In genomic region chr7:140537750-140538482, GRCh38 we compare ENCODE assay signal across 17 cellular contexts. TPM values are rescaled to one million over a fixed set of nuclear protein-coding genes. Genes with fewer than 3 reads are reported as not detected.
DNase-seq lines count a peak whose midpoint lies in the region; ATAC-seq and TF ChIP-seq lines count a peak whose summit lies in the region.
"Had no signal": no experiment of that assay in that cellular context is flagged by ENCODE, and none has a peak within 500 bp of the region (broad histone marks: within the 10 kb centered on the region; RNA-seq: fewer than 3 reads in every experiment).

No MANE protein-coding gene starts in this region.

- CTCF ChIA-PET in activated B cell treated with CpG ODN at 0.5 μM for 24 hours (lab: Charles Lee) = no interaction called here

- WGBS in thyroid gland, 2 donors = 76 to 85% methylated on average over 12 of the region's 12 CpGs

- peak overlapping the region; percentile 41 for H3K27ac Mint-ChIP-seq in activated B cell treated with CpG ODN at 0.5 μM for 24 hours
- H3K27ac Mint-ChIP-seq in memory B cell = peak overlapping the region; percentile 92
- H3K27ac Mint-ChIP-seq: activated naive CD4-positive, alpha-beta T cell treated with anti-CD3 and anti-CD28 coated beads, Interleukin-2, amount 50 U/mL, for 24 hours had no signal

- ATAC-seq in Right ventricle myocardium superior (ENCODE audit: poor library complexity) = no peak
- no peak for ATAC-seq in Right ventricle myocardium inferior
- ATAC-seq in activated B cell treated with CpG ODN at 0.5 μM for 24 hours (ENCODE audit: low read depth) = peak; percentile 65
- peak; percentile 86 for ATAC-seq in memory B cell (ENCODE audit: low read depth)
- no peak for ATAC-seq in upper lobe of right lung
- ATAC-seq in GM21447 (IDR thresholded peaks at IDR 0.05; ENCODE audit: unreplicated experiment) = no peak
- ATAC-seq: body of pancreas, left lobe of liver had no signal

- H3K9me3 ChIP-seq in upper lobe of right lung = no peaks in the 10 kb centered on the region
- no peaks in the 10 kb centered on the region for H3K9me3 ChIP-seq in thyroid gland
- H3K9me3 ChIP-seq: body of pancreas, tibial nerve had no signal

- H3K4me3 ChIP-seq in upper lobe of right lung (no peak overlapping the region), thyroid gland (replicated peaks in 1 of 3) (no peak overlapping the region)
- H3K4me3 ChIP-seq: body of pancreas, coronary artery, tibial nerve had no signal

- H3K9me3 Mint-ChIP-seq in activated B cell treated with CpG ODN at 0.5 μM for 24 hours = no peaks in the 10 kb centered on the region
- no peaks in the 10 kb centered on the region for H3K9me3 Mint-ChIP-seq in memory B cell
- H3K9me3 Mint-ChIP-seq: activated naive CD4-positive, alpha-beta T cell treated with anti-CD3 and anti-CD28 coated beads, Interleukin-2, amount 50 U/mL, for 24 hours had no signal

- DNase-seq in Right ventricle myocardium superior (peak; percentile 36), Right ventricle myocardium inferior (ENCODE audit: missing footprints) (no peak), activated B cell treated with CpG ODN at 0.5 μM for 24 hours (no peak), memory B cell (ENCODE audit: low spot score in 2 of 2) (peak in 1 of 2 donors; percentile 31), upper lobe of right lung (no peak), thyroid gland (no peak), DMS153 (lab: John Stamatoyannopoulos, UW) (no peak)
- DNase-seq: body of pancreas, C1 segment of cervical spinal cord, NCI-H1417 treated with DMSO at 0.1 percent for 48 hours, small intestine had no signal

- H3K27ac ChIP-seq in upper lobe of right lung = peak overlapping the region; percentile 60
- no peak overlapping the region for H3K27ac ChIP-seq in thyroid gland
- H3K27ac ChIP-seq: 22Rv1, body of pancreas had no signal

- POLR2A ChIA-PET in activated B cell treated with CpG ODN at 0.5 μM for 24 hours (lab: Charles Lee) = no interaction called here

- TF ChIP-seq CTCF in activated B cell treated with CpG ODN at 0.5 μM for 24 hours (IDR thresholded peaks at IDR 0.05) (no peak), upper lobe of right lung (IDR thresholded peaks at IDR 0.05) (no peak), thyroid gland (IDR thresholded peaks at IDR 0.05) (no peak)

- H3K4me3 Mint-ChIP-seq in activated B cell treated with CpG ODN at 0.5 μM for 24 hours = no peak overlapping the region
- peak overlapping the region; percentile 11 for H3K4me3 Mint-ChIP-seq in memory B cell
- H3K4me3 Mint-ChIP-seq: activated naive CD4-positive, alpha-beta T cell treated with anti-CD3 and anti-CD28 coated beads, Interleukin-2, amount 50 U/mL, for 24 hours had no signal

- H3K27me3 Mint-ChIP-seq in activated B cell treated with CpG ODN at 0.5 μM for 24 hours (no peaks in the 10 kb centered on the region), memory B cell (peaks cover 3% of the 10 kb centered on the region)

- peaks cover 16% of the 10 kb centered on the region for H3K4me1 ChIP-seq in upper lobe of right lung
- H3K4me1 ChIP-seq in thyroid gland = peaks cover 6 to 11% of the 10 kb centered on the region in 2 donors

- H3K27me3 ChIP-seq in upper lobe of right lung (no peaks in the 10 kb centered on the region), thyroid gland (no peaks in the 10 kb centered on the region)
- H3K27me3 ChIP-seq: body of pancreas, tibial nerve had no signal

- no peak for TF ChIP-seq POLR2A in thyroid gland (IDR thresholded peaks at IDR 0.05)

- H3K36me3 Mint-ChIP-seq in activated B cell treated with CpG ODN at 0.5 μM for 24 hours (ENCODE audit: low read depth) = no peaks in the 10 kb centered on the region
- H3K36me3 Mint-ChIP-seq in memory B cell = no peaks in the 10 kb centered on the region
- H3K36me3 Mint-ChIP-seq: activated naive CD4-positive, alpha-beta T cell treated with anti-CD3 and anti-CD28 coated beads, Interleukin-2, amount 50 U/mL, for 24 hours had no signal

- H3K4me1 Mint-ChIP-seq in activated B cell treated with CpG ODN at 0.5 μM for 24 hours (peaks cover 25% of the 10 kb centered on the region), memory B cell (peaks cover 12% of the 10 kb centered on the region)

- intact Hi-C loops in Right ventricle myocardium superior (cut with DNase I) = no loop called here
- intact Hi-C loops in Right ventricle myocardium inferior (cut with DNase I) = no loop called here
- intact Hi-C loops in activated B cell treated with CpG ODN at 0.5 μM for 24 hours (cut with micrococcal nuclease) = no loop called here
- intact Hi-C loops in upper lobe of right lung (cut with DNase I) = no loop called here
- intact Hi-C loops in thyroid gland (cut with DNase I) = no loop called here

- H3K36me3 ChIP-seq in upper lobe of right lung = no peaks in the 10 kb centered on the region
- H3K36me3 ChIP-seq in thyroid gland = no peaks in the 10 kb centered on the region

RNA-seq across cellular contexts. Expression of gene MKRN1, which starts 58.6 kb away (rescaled TPM):
- total RNA-seq in Right ventricle myocardium superior (94.7 TPM), Right ventricle myocardium inferior (99.0 TPM), activated B cell treated with CpG ODN at 0.5 μM for 24 hours (94.3 and 99.9 TPM in 2 replicates), upper lobe of right lung (84.4 TPM), thyroid gland (10 to 100 TPM; 60.2 to 87.9 (median 69.1) TPM)

Comparison
In these comparisons a context has a peak if more than half of its experiments do, and no peak if none do; other contexts are left out.
1. ATAC-seq: peak in activated B cell treated with CpG ODN at 0.5 μM for 24 hours (single experiment) and memory B cell (single experiment); none in Right ventricle myocardium superior (single experiment), Right ventricle myocardium inferior (single experiment), upper lobe of right lung (single experiment) and GM21447 (single experiment).